11 cellular contexts compared by ENCODE assay signal in the genomic region with DNA sequence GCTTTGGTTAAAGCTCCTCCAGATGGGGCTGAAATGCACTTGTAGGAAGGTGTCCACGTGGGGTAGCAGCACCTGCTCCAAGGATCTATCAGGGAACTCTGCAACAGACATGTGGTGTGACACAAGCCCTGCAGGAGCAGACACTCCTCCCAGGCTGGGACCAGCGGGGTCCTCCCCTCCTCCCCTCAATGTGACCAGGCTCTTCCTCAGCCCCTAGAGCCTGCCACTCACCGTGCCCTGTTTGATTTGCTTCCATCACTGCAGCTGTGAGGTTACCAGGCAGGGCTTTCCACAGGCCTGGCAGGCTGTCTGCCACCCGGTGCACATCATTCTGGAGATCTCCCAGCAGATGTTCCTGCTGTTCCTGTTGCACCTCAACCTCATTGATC. TPM values are rescaled to one million over a fixed set of nuclear protein-coding genes. Genes with fewer than 3 reads are reported as not detected.
"Had no signal": no experiment of that assay in that cellular context is flagged by ENCODE, and none has a peak within 500 bp of the region (broad histone marks: within the 10 kb centered on the region; RNA-seq: fewer than 3 reads in every experiment).

No MANE protein-coding gene starts in this region.

- H3K4me3 ChIP-seq: mucosa of descending colon, spleen had no signal

- ATAC-seq: mucosa of descending colon; stimulated activated naive B cell treated with anti-CD40 and anti-IgM and Interleukin-4, amounts not matched to agents 10 μg/mL and 1 μg/mL and 100 μg/mL, for 72 hours had no signal

- H3K27me3 Mint-ChIP-seq: activated naive CD4-positive, alpha-beta T cell treated with anti-CD3 and anti-CD28 coated beads, Interleukin-2, amount 50 U/mL, for 24 hours had no signal

- H3K4me3 Mint-ChIP-seq: activated naive CD4-positive, alpha-beta T cell treated with anti-CD3 and anti-CD28 coated beads, Interleukin-2, amount 50 U/mL, for 24 hours; activated T-cell treated with anti-CD3 and anti-CD28 coated beads, Interleukin-2, amount 50 U/mL, for 24 hours; naive B cell; stimulated activated naive B cell treated with anti-CD40 and anti-IgM and Interleukin-4, amounts not matched to agents 10 μg/mL and 1 μg/mL and 100 μg/mL, for 72 hours had no signal

- H3K36me3 Mint-ChIP-seq: naive B cell; stimulated activated naive B cell treated with anti-CD40 and anti-IgM and Interleukin-4, amounts not matched to agents 10 μg/mL and 1 μg/mL and 100 μg/mL, for 72 hours had no signal

- H3K27ac Mint-ChIP-seq: activated naive CD4-positive, alpha-beta T cell treated with anti-CD3 and anti-CD28 coated beads, Interleukin-2, amount 50 U/mL, for 24 hours; activated T-cell treated with anti-CD3 and anti-CD28 coated beads, Interleukin-2, amount 50 U/mL, for 24 hours; stimulated activated naive B cell treated with anti-CD40 and anti-IgM and Interleukin-4, amounts not matched to agents 10 μg/mL and 1 μg/mL and 100 μg/mL, for 72 hours had no signal

- H3K9me3 ChIP-seq: mucosa of descending colon, spleen had no signal

- DNase-seq: activated T-cell treated with anti-CD3 and anti-CD28 coated beads, Interleukin-2, amount 50 U/mL, for 24 hours; dermis blood vessel endothelial cell; effector memory CD4-positive, alpha-beta T cell; mesenchymal stem cell; mucosa of descending colon; naive B cell; spleen; stimulated activated CD4-positive, alpha-beta T cell treated with anti-CD3 and anti-CD28 coated beads, Interleukin-4, amount 100 ng/mL, for 4 hours; stimulated activated naive B cell treated with anti-CD40 and anti-IgM and Interleukin-4, amounts not matched to agents 10 μg/mL and 1 μg/mL and 100 μg/mL, for 72 hours had no signal

- H3K9me3 Mint-ChIP-seq: activated T-cell treated with anti-CD3 and anti-CD28 coated beads, Interleukin-2, amount 50 U/mL, for 24 hours; naive B cell; stimulated activated naive B cell treated with anti-CD40 and anti-IgM and Interleukin-4, amounts not matched to agents 10 μg/mL and 1 μg/mL and 100 μg/mL, for 72 hours had no signal

RNA-seq across cellular contexts. Expression of a gene that starts 13.4 kb away (rescaled TPM):
- total RNA-seq: T-helper 1 cell treated with Interleukin-12 subunit alpha and Interleukin-12 subunit beta and Interleukin-4 antibody, amounts not matched to agents 30 ng/mL and 1 ng/mL, for 36 hours had no signal

RNA-seq across cellular contexts. Expression of a gene that starts 24.3 kb away (rescaled TPM):
- total RNA-seq: T-helper 1 cell treated with Interleukin-12 subunit alpha and Interleukin-12 subunit beta and Interleukin-4 antibody, amounts not matched to agents 30 ng/mL and 1 ng/mL, for 36 hours had no signal
